ENCODE assay signal across 12 cellular contexts in genomic region chr15:45648521-45649200, GRCh38. TPM values are rescaled to one million over a fixed set of nuclear protein-coding genes. Genes with fewer than 3 reads are reported as not detected.
DNase-seq lines count a peak whose midpoint lies in the region; ATAC-seq, FAIRE-seq and TF ChIP-seq lines count a peak whose summit lies in the region.
"Had no signal": no experiment of that assay in that cellular context is flagged by ENCODE, and none has a peak within 500 bp of the region (broad histone marks: within the 10 kb centered on the region; RNA-seq: fewer than 3 reads in every experiment).

No MANE protein-coding gene starts in this region.

- ATAC-seq in GM21360 (IDR thresholded peaks at IDR 0.05; ENCODE audit: unreplicated experiment) = no peak
- no peak for ATAC-seq in HG03025 (IDR thresholded peaks at IDR 0.05; ENCODE audit: low FRiP score, unreplicated experiment)

- no peaks in the 10 kb centered on the region for H3K27me3 Mint-ChIP-seq in activated CD4-positive, alpha-beta T cell treated with anti-CD3 and anti-CD28 coated beads, Interleukin-2, amount 10 ng/mL, durations not matched to agents 7 days and 5 days

- peak overlapping the region; percentile 17 to 30 for H3K27ac ChIP-seq in small intestine (ENCODE audit: low read depth in 1 of 2, low read length in 1 of 2)
- H3K27ac ChIP-seq: C4-2B had no signal

- no peak for DNase-seq in activated CD4-positive, alpha-beta T cell treated with anti-CD3 and anti-CD28 coated beads, Interleukin-2, amount 10 ng/mL, durations not matched to agents 7 days and 5 days
- no peak for DNase-seq in activated CD4-positive, alpha-beta T cell treated with anti-CD3 and anti-CD28 coated beads, Interleukin-2, amount 50 U/mL, for 48 hours
- DNase-seq in RPMI8226 = peak; percentile 77
- DNase-seq in foreskin fibroblast = peak; percentile 63 to 80
- DNase-seq in small intestine = peak; percentile 83
- DNase-seq in GM10266 (ENCODE audit: extremely low spot score) = no peak
- DNase-seq: NCI-H1105 treated with DMSO at 0.1 percent for 48 hours; stimulated activated CD8-positive, alpha-beta memory T cell treated with anti-CD3 and anti-CD28 coated beads, Interleukin-4, amount 100 ng/mL, for 48 hours had no signal

- no peak overlapping the region for H3K4me3 Mint-ChIP-seq in activated CD4-positive, alpha-beta T cell treated with anti-CD3 and anti-CD28 coated beads, Interleukin-2, amount 10 ng/mL, durations not matched to agents 7 days and 5 days

- no peaks in the 10 kb centered on the region for H3K27me3 ChIP-seq in small intestine (ENCODE audit: control insufficient read depth in 2 of 2, insufficient read depth in 2 of 2, low read length in 2 of 2)

- H3K4me3 ChIP-seq in foreskin fibroblast (ENCODE audit: low read depth in 1 of 2, low read length in 2 of 2) (no peak overlapping the region), small intestine (ENCODE audit: low read depth in 1 of 2, low read length in 2 of 2) (no peak overlapping the region)

- H3K27ac Mint-ChIP-seq in activated CD4-positive, alpha-beta T cell treated with anti-CD3 and anti-CD28 coated beads, Interleukin-2, amount 10 ng/mL, durations not matched to agents 7 days and 5 days = peak overlapping the region; percentile 15

- TF ChIP-seq CTCF in foreskin fibroblast (IDR thresholded peaks at IDR 0.05; ENCODE audit: low read depth, low read length) (no peak), GM10266 (IDR thresholded peaks at IDR 0.05; ENCODE audit: control insufficient read depth, insufficient read depth, low read depth, missing control alignments) (no peak)

- H3K9me3 Mint-ChIP-seq in activated CD4-positive, alpha-beta T cell treated with anti-CD3 and anti-CD28 coated beads, Interleukin-2, amount 10 ng/mL, durations not matched to agents 7 days and 5 days = peaks cover 6% of the 10 kb centered on the region

- CTCF ChIA-PET in activated CD4-positive, alpha-beta T cell treated with anti-CD3 and anti-CD28 coated beads, Interleukin-2, amount 10 ng/mL, durations not matched to agents 7 days and 5 days (lab: Charles Lee) = interaction anchor here (0.9 to 3.6 kb wide), 2 partner anchors 11 to 35 kb away, joined by 3 to 17 read pairs; no protein-coding TSS in a partner anchor

- WGBS in small intestine, 3 donors = 19 to 61% (median 35%) methylated on average over 4 of the region's 4 CpGs

- H3K9me3 ChIP-seq in small intestine (ENCODE audit: control insufficient read depth, low read depth) = no peaks in the 10 kb centered on the region

- FAIRE-seq in small intestine (lab: Jason Lieb, UNC) = no peak
- FAIRE-seq: islet of Langerhans had no signal

- H3K4me1 ChIP-seq in small intestine (ENCODE audit: control insufficient read depth in 2 of 2, insufficient read depth in 1 of 2, low read depth in 1 of 2, low read length in 1 of 2) = peaks cover 0 to 20% of the 10 kb centered on the region in 2 donors

- H3K36me3 ChIP-seq in small intestine (ENCODE audit: control insufficient read depth in 2 of 2, insufficient read depth in 2 of 2, low read length in 2 of 2) = no peaks in the 10 kb centered on the region

- POLR2A ChIA-PET in activated CD4-positive, alpha-beta T cell treated with anti-CD3 and anti-CD28 coated beads, Interleukin-2, amount 10 ng/mL, durations not matched to agents 7 days and 5 days (lab: Charles Lee) = no interaction called here

- H3K4me1 Mint-ChIP-seq in activated CD4-positive, alpha-beta T cell treated with anti-CD3 and anti-CD28 coated beads, Interleukin-2, amount 10 ng/mL, durations not matched to agents 7 days and 5 days = peaks cover 49% of the 10 kb centered on the region

- peaks cover 35% of the 10 kb centered on the region for H3K36me3 Mint-ChIP-seq in activated CD4-positive, alpha-beta T cell treated with anti-CD3 and anti-CD28 coated beads, Interleukin-2, amount 10 ng/mL, durations not matched to agents 7 days and 5 days (ENCODE audit: low read depth)

RNA-seq across cellular contexts. Expression of gene SQOR, which starts 13.8 kb away (rescaled TPM):
- total RNA-seq in activated CD4-positive, alpha-beta T cell treated with anti-CD3 and anti-CD28 coated beads, Interleukin-2, amount 10 ng/mL, durations not matched to agents 7 days and 5 days = 10 to 100 TPM; 98.6 to 99.1 TPM
- 10 to 100 TPM; 59.1 to 78.1 (median 68.9) TPM for polyA plus RNA-seq in small intestine

Comparison
In these comparisons a context has a peak if more than half of its experiments do, and no peak if none do; other contexts are left out.
1. DNase-seq: peak in RPMI8226 (single experiment), foreskin fibroblast (2 of 2) and small intestine (single experiment); none in activated CD4-positive, alpha-beta T cell treated with anti-CD3 and anti-CD28 coated beads, Interleukin-2, amount 10 ng/mL, durations not matched to agents 7 days and 5 days (single experiment), activated CD4-positive, alpha-beta T cell treated with anti-CD3 and anti-CD28 coated beads, Interleukin-2, amount 50 U/mL, for 48 hours (0 of 2) and GM10266 (single experiment).